Comparison of ENCODE assay signal across 8 cellular contexts in genomic region chr2:30147715-30148611, GRCh38. TPM values are rescaled to one million over a fixed set of nuclear protein-coding genes. Genes with fewer than 3 reads are reported as not detected.
DNase-seq lines count a peak whose midpoint lies in the region; ATAC-seq and TF ChIP-seq lines count a peak whose summit lies in the region.

No MANE protein-coding gene starts in this region.

- TF ChIP-seq EP300 in Ishikawa (IDR thresholded peaks at IDR 0.05; ENCODE audit: borderline replicate concordance), result no peak

- peak overlapping the region; percentile 98 for H3K4me3 ChIP-seq in thymus (ENCODE audit: low read length)

- H3K27me3 ChIP-seq in thymus (ENCODE audit: control insufficient read depth, insufficient read depth), result no peaks in the 10 kb centered on the region

- H3K9me3 Mint-ChIP-seq in activated naive CD4-positive, alpha-beta T cell treated with anti-CD3 and anti-CD28 coated beads, Interleukin-2, amount 50 U/mL, for 72 hours, result no peaks in the 10 kb centered on the region
- no peaks in the 10 kb centered on the region for H3K9me3 Mint-ChIP-seq in osteocyte (ENCODE audit: unreplicated experiment)

- peaks cover 10% of the 10 kb centered on the region for H3K27me3 Mint-ChIP-seq in osteocyte (ENCODE audit: unreplicated experiment)

- ATAC-seq in GM19455 (IDR thresholded peaks at IDR 0.05; ENCODE audit: unreplicated experiment), result peak; percentile 28
- ATAC-seq in activated naive CD4-positive, alpha-beta T cell treated with anti-CD3 and anti-CD28 coated beads, Interleukin-2, amount 50 U/mL, for 72 hours, result peak; percentile 3 to 5

- H3K36me3 ChIP-seq in thymus (ENCODE audit: control insufficient read depth, insufficient read depth), result peaks cover 17% of the 10 kb centered on the region

- no peak for TF ChIP-seq RAD21 in Ishikawa (IDR thresholded peaks at IDR 0.05; ENCODE audit: low read depth)

- 3% methylated on average over 50 of the region's 50 CpGs for WGBS in thymus

- intact Hi-C loops in head of caudate nucleus (cut with DNase I), result no loop called here

- H3K9me3 ChIP-seq in thymus (ENCODE audit: control insufficient read depth), result no peaks in the 10 kb centered on the region

- peaks cover 42% of the 10 kb centered on the region for H3K4me1 Mint-ChIP-seq in osteocyte (ENCODE audit: unreplicated experiment)

- peaks cover 8% of the 10 kb centered on the region for H3K4me1 ChIP-seq in thymus (ENCODE audit: control insufficient read depth, insufficient read depth, low read length)

- TF ChIP-seq CTCF in osteocyte (IDR thresholded peaks at IDR 0.05), result peak; percentile 65

- H3K27ac ChIP-seq in thymus (ENCODE audit: low read depth), result peak overlapping the region; percentile 100

- H3K4me3 Mint-ChIP-seq in osteocyte (ENCODE audit: unreplicated experiment), result peak overlapping the region; percentile 72

- peak overlapping the region; percentile 61 to 84 for H3K27ac Mint-ChIP-seq in activated naive CD4-positive, alpha-beta T cell treated with anti-CD3 and anti-CD28 coated beads, Interleukin-2, amount 50 U/mL, for 72 hours
- H3K27ac Mint-ChIP-seq in osteocyte (ENCODE audit: unreplicated experiment), result peak overlapping the region; percentile 82

- DNase-seq in CD1c-positive myeloid dendritic cell (ENCODE audit: extremely low spot score), result peak; percentile 86
- DNase-seq in SK-N-DZ (ENCODE audit: low spot score), result peak; percentile 70
- peak; percentile 84 for DNase-seq in activated naive CD4-positive, alpha-beta T cell treated with anti-CD3 and anti-CD28 coated beads, Interleukin-2, amount 50 U/mL, for 72 hours (ENCODE audit: low spot score in 2 of 2)
- DNase-seq in head of caudate nucleus, result peak; percentile 56 to 94 (median 88)
- DNase-seq in osteocyte (ENCODE audit: extremely low spot score, unreplicated experiment), result peak; percentile 93

- peaks cover 0 to 6% of the 10 kb centered on the region in 2 donors for H3K36me3 Mint-ChIP-seq in activated naive CD4-positive, alpha-beta T cell treated with anti-CD3 and anti-CD28 coated beads, Interleukin-2, amount 50 U/mL, for 72 hours
- H3K36me3 Mint-ChIP-seq in osteocyte (ENCODE audit: unreplicated experiment), result peaks cover 20% of the 10 kb centered on the region

TF ChIP-seq in Ishikawa, 13 proteins besides CTCF, POLR2A, EP300 and RAD21:
- TF ChIP-seq TEAD4 (IDR thresholded peaks at IDR 0.05), result no peak
- TF ChIP-seq CREB1 (IDR thresholded peaks at IDR 0.05; ENCODE audit: low read depth), result no peak
- peak; percentile 100 for TF ChIP-seq ZBTB7A (IDR thresholded peaks at IDR 0.05; ENCODE audit: low read depth)
- no peak for TF ChIP-seq TCF12 (IDR thresholded peaks at IDR 0.05; ENCODE audit: low read depth)
- TF ChIP-seq YY1 (IDR thresholded peaks at IDR 0.05; ENCODE audit: low read depth), result no peak
- peak; percentile 97 for TF ChIP-seq USF1 (IDR thresholded peaks at IDR 0.05)
- TF ChIP-seq CEBPB (IDR thresholded peaks at IDR 0.05), result no peak
- TF ChIP-seq TAF1 (IDR thresholded peaks at IDR 0.05; ENCODE audit: low read depth), result no peak
- TF ChIP-seq NFIC (IDR thresholded peaks at IDR 0.05), result no peak
- peak; percentile 39; the same call in 1 of the 2 replicates for TF ChIP-seq MAX (IDR thresholded peaks at IDR 0.05)
- TF ChIP-seq FOXM1 (IDR thresholded peaks at IDR 0.05; ENCODE audit: borderline replicate concordance, low read depth), result no peak
- TF ChIP-seq, protein P1, sequence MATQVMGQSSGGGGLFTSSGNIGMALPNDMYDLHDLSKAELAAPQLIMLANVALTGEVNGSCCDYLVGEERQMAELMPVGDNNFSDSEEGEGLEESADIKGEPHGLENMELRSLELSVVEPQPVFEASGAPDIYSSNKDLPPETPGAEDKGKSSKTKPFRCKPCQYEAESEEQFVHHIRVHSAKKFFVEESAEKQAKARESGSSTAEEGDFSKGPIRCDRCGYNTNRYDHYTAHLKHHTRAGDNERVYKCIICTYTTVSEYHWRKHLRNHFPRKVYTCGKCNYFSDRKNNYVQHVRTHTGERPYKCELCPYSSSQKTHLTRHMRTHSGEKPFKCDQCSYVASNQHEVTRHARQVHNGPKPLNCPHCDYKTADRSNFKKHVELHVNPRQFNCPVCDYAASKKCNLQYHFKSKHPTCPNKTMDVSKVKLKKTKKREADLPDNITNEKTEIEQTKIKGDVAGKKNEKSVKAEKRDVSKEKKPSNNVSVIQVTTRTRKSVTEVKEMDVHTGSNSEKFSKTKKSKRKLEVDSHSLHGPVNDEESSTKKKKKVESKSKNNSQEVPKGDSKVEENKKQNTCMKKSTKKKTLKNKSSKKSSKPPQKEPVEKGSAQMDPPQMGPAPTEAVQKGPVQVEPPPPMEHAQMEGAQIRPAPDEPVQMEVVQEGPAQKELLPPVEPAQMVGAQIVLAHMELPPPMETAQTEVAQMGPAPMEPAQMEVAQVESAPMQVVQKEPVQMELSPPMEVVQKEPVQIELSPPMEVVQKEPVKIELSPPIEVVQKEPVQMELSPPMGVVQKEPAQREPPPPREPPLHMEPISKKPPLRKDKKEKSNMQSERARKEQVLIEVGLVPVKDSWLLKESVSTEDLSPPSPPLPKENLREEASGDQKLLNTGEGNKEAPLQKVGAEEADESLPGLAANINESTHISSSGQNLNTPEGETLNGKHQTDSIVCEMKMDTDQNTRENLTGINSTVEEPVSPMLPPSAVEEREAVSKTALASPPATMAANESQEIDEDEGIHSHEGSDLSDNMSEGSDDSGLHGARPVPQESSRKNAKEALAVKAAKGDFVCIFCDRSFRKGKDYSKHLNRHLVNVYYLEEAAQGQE (IDR thresholded peaks at IDR 0.05; ENCODE audit: low read depth), result no peak
- TF ChIP-seq EGR1 (IDR thresholded peaks at IDR 0.05), result no peak

RNA-seq across cellular contexts. Expression of gene YPEL5, which starts 1.2 kb away (rescaled TPM):
- 21.1 and 24.7 TPM in 2 replicates for polyA plus RNA-seq in SK-N-DZ (2014; cell fraction: cytosol; rRNA removed)
- polyA plus RNA-seq in SK-N-DZ (2014; cell fraction: nucleus; rRNA removed), result 15.2 and 20.5 TPM in 2 replicates
- 10 to 100 TPM; 26.0 to 73.7 TPM for total RNA-seq in activated naive CD4-positive, alpha-beta T cell treated with anti-CD3 and anti-CD28 coated beads, Interleukin-2, amount 50 U/mL, for 72 hours
- 86.0 and 96.1 TPM in 2 replicates for total RNA-seq in osteocyte
- 133 TPM for polyA plus RNA-seq in thymus

Comparison
In these comparisons a context has a peak if more than half of its experiments do, and no peak if none do; other contexts are left out.
1. Peak in every context shown above with its lines: DNase-seq, ATAC-seq, H3K4me3 ChIP-seq and H3K27ac ChIP-seq.